8 cellular contexts compared by ENCODE assay signal in the genomic region with DNA sequence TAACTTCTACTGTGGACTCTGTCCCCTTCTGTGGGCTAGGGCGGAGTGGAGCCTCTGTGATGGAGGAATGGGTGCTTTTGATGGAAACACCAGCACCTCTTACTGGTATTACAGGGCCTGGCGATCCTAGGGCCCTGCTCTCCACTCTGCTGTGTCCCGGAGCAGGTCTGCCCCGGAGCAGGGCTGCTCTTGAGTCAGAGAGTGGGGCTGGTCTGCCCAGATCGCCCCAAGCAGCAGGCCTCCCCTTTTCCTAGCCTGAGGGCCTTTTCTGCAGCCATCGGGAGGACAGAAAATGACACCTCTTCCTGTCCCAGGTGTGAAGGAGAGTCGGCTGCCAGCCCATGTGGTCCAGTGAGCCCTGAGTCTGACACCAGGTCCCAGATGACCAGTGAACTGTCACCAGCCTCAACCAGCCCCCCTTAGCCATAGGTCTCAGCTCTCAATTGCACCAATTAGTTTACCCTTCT. TPM values are rescaled to one million over a fixed set of nuclear protein-coding genes. Genes with fewer than 3 reads are reported as not detected.
DNase-seq lines count a peak whose midpoint lies in the region; ATAC-seq and TF ChIP-seq lines count a peak whose summit lies in the region.

No MANE protein-coding gene starts in this region.

- no peaks in the 10 kb centered on the region; the same call in 1 of the 2 replicates for H3K4me1 ChIP-seq in ES-I3 (ENCODE audit: insufficient read depth, low read length)
- peaks cover 18% of the 10 kb centered on the region for H3K4me1 ChIP-seq in foreskin keratinocyte

- H3K9me3 ChIP-seq in ES-I3 (ENCODE audit: control insufficient read depth, insufficient read depth, low read length) = no peaks in the 10 kb centered on the region

- DNase-seq in foreskin keratinocyte (peak in 1 of 2 donors; percentile 37), skeletal muscle cell (ENCODE audit: low read depth) (no peak), activated gamma-delta T cell (lab: John Stamatoyannopoulos, UW) (no peak), globus pallidus (ENCODE audit: low spot score) (no peak), midbrain (lab: John Stamatoyannopoulos, UW) (no peak)

- H3K36me3 ChIP-seq in ES-I3 (ENCODE audit: insufficient read depth, low read length) = peaks cover 22% of the 10 kb centered on the region; the same call in 1 of the 2 replicates

- H3K4me3 ChIP-seq in WI38 (ENCODE audit: low read depth, low read length) (peak overlapping the region; percentile 86), skeletal muscle cell (ENCODE audit: low read depth, low read length) (peak overlapping the region; percentile 81)

- H3K27me3 ChIP-seq in foreskin keratinocyte = no peaks in the 10 kb centered on the region

- peak overlapping the region; percentile 77 for H3K27ac ChIP-seq in foreskin keratinocyte

- peak overlapping the region; percentile 80 for H3K9ac ChIP-seq in ES-I3 (ENCODE audit: low read depth, low read length)

- peak; percentile 5 for ATAC-seq in HG02852 (IDR thresholded peaks at IDR 0.05; ENCODE audit: unreplicated experiment)
- peak; percentile 31 for ATAC-seq in foreskin keratinocyte

- TF ChIP-seq CTCF in WI38 (IDR thresholded peaks at IDR 0.05; ENCODE audit: low read depth, low read length) (no peak), foreskin keratinocyte (conservative IDR thresholded peaks at IDR 0.05) (no peak)

RNA-seq across cellular contexts. Expression of gene ZNF282, which starts 1.4 kb away (rescaled TPM):
- total RNA-seq in foreskin keratinocyte = 25.4 and 30.7 TPM in 2 replicates
- 19.2 and 20.9 TPM in 2 replicates for polyA plus RNA-seq in foreskin keratinocyte

RNA-seq across cellular contexts. Expression of gene ZNF212, which starts 42.7 kb away (rescaled TPM):
- 7.2 and 7.5 TPM in 2 replicates for total RNA-seq in foreskin keratinocyte
- polyA plus RNA-seq in foreskin keratinocyte = 6.1 and 6.5 TPM in 2 replicates

RNA-seq across cellular contexts. Expression of gene ZNF398, which starts 49.5 kb away (rescaled TPM):
- 15.4 and 15.7 TPM in 2 replicates for total RNA-seq in foreskin keratinocyte
- 4.0 and 4.2 TPM in 2 replicates for polyA plus RNA-seq in foreskin keratinocyte
